Comparison of ENCODE assay signal across 1 cellular context in genomic region chr20:62711703-62712101, GRCh38.
TF ChIP-seq lines count a peak whose summit lies in the region.

No MANE protein-coding gene starts in this region.

TF ChIP-seq in H1, 55 proteins besides CTCF, POLR2A, EP300 and RAD21:
- TF ChIP-seq CEBPB (IDR thresholded peaks at IDR 0.05; ENCODE audit: low read depth, low read length) (no peak), E2F6 (IDR thresholded peaks at IDR 0.05) (peak; percentile 39; the same call in 1 of the 2 replicates)
